Comparison of ENCODE assay signal across 18 cellular contexts in genomic region chr1:180360333-180361075, GRCh38.
A peak's percentile ranks its signal among the peaks of the same experiment; 100 is the strongest.
DNase-seq lines count a peak whose midpoint lies in the region; ATAC-seq, FAIRE-seq and TF ChIP-seq lines count a peak whose summit lies in the region.
"Had no signal": no experiment of that assay in that cellular context is flagged by ENCODE, and none has a peak within 500 bp of the region (broad histone marks: within the 10 kb centered on the region; RNA-seq: fewer than 3 reads in every experiment).

No MANE protein-coding gene starts in this region.

- H3K36me3 ChIP-seq in SJSA1: no peaks in the 10 kb centered on the region
- H3K36me3 ChIP-seq: lower lobe of right lung had no signal

- no peak for TF ChIP-seq POLR2A in GM12891 (IDR thresholded peaks at IDR 0.05; ENCODE audit: low read depth, low read length)

- H3K9me3 ChIP-seq in SJSA1 (replicated peaks): no peaks in the 10 kb centered on the region
- H3K9me3 ChIP-seq: Caco-2, lower lobe of right lung had no signal

- peak; percentile 43 for DNase-seq in A172 (ENCODE audit: low spot score)
- DNase-seq in HEK293T (ENCODE audit: extremely low spot score): no peak
- DNase-seq in SJSA1 (ENCODE audit: low read depth in 1 of 2, low spot score in 2 of 2): peak in 1 of 2 experiments; percentile 19
- DNase-seq in fibroblast of peridontal ligament (ENCODE audit: extremely low read depth): peak; percentile 49
- no peak for DNase-seq in UCSD-AML1 (lab: John Stamatoyannopoulos, UW; ENCODE audit: unreplicated experiment)
- DNase-seq in GM12891 (ENCODE audit: insufficient read length, low spot score): no peak
- DNase-seq in HTR-8/SVneo (ENCODE audit: insufficient read length, low spot score): no peak
- DNase-seq: aorta; Caco-2; lower lobe of right lung; NCI-H1105; retina; stimulated activated CD4-positive, alpha-beta T cell treated with anti-CD3 and anti-CD28 coated beads, Interleukin-1b, Interleukin-23, amount 100 ng/mL, for 48 hours had no signal

- POLR2A ChIA-PET in HEK293T (lab: Yijun Ruan, JAX): no interaction called here

- peak overlapping the region; percentile 46; the same call in 1 of the 2 replicates for H3K27ac ChIP-seq in SJSA1
- H3K27ac ChIP-seq: lower lobe of right lung had no signal

- no peak overlapping the region for H3K4me3 ChIP-seq in SJSA1
- H3K4me3 ChIP-seq: lower lobe of right lung had no signal

- no peak for ATAC-seq in HG03520 (IDR thresholded peaks at IDR 0.05; ENCODE audit: unreplicated experiment)
- ATAC-seq: HepG2; lower lobe of right lung; natural killer cell treated with Interleukin-12 subunit alpha and Interleukin-12 subunit beta and Interleukin-15 and Interleukin-18, amount 100 ng/mL, for 72 hours; SK-N-SH treated with all-trans-retinoic acid at 6 μM for 48 hours had no signal

- CTCF ChIA-PET in HEK293T (lab: Yijun Ruan, JAX): interaction anchor here (0.6 kb wide), 1 partner anchor 49 kb away, joined by 3 read pairs; no protein-coding TSS in a partner anchor

- no peaks in the 10 kb centered on the region for H3K27me3 ChIP-seq in SJSA1 (replicated peaks)

- H3K4me1 ChIP-seq in SJSA1 (replicated peaks): peaks cover 5% of the 10 kb centered on the region
- H3K4me1 ChIP-seq: Caco-2, lower lobe of right lung had no signal

- FAIRE-seq in GM12891 (lab: Jason Lieb, UNC): no peak
- no peak for FAIRE-seq in HTR-8/SVneo (lab: Jason Lieb, UNC)
- FAIRE-seq: GM18507, HepG2 had no signal

TF ChIP-seq in HEK293T, 16 proteins besides CTCF, POLR2A, EP300 and RAD21:
- TF ChIP-seq PKNOX1 (IDR thresholded peaks at IDR 0.05) (peak; percentile 17; the same call in 1 of the 2 replicates), ZNF384 (IDR thresholded peaks at IDR 0.05) (no peak)

TF ChIP-seq in GM12891, 5 proteins besides CTCF, POLR2A, EP300 and RAD21:
- no peak for TF ChIP-seq SPI1 (IDR thresholded peaks at IDR 0.05; ENCODE audit: low read depth, low read length)
- no peak for TF ChIP-seq POU2F2 (IDR thresholded peaks at IDR 0.05; ENCODE audit: low read depth, low read length)
- TF ChIP-seq POLR2AphosphoS5 (IDR thresholded peaks at IDR 0.05; ENCODE audit: low read depth, low read length): no peak
- no peak for TF ChIP-seq TAF1 (IDR thresholded peaks at IDR 0.05; ENCODE audit: low read depth, low read length)
- no peak for TF ChIP-seq PAX5 (IDR thresholded peaks at IDR 0.05; ENCODE audit: insufficient read depth, low read length, severe bottlenecking)

Comparison
In these comparisons a context has a peak if more than half of its experiments do, and no peak if none do; other contexts are left out.
1. DNase-seq: peak in A172 (single experiment) and fibroblast of peridontal ligament (single experiment); none in HEK293T (single experiment), UCSD-AML1 (single experiment), GM12891 (single experiment) and HTR-8/SVneo (single experiment).